Comparison of ENCODE assay signal across 14 cellular contexts in the genomic region with DNA sequence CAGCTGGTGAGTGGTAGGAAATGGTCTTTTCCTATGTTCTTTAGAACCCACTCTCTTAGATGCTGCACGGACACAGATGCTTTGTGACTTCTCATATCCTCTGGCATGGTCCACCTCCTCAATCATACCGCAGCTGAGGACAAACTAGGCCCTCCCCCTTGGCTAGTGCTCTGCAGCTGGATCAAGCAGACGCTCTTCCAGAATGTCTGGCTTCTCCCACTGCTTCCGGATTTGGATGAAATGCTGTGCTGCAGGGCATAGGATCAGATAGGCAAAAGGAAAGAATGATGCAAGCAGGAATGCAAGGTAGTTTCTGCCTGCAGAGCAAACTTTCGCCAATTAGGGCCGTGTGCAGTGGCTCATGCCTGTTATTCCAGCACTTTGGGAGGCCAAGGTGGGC.
DNase-seq lines count a peak whose midpoint lies in the region; TF ChIP-seq lines count a peak whose summit lies in the region.
"Had no signal": no experiment of that assay in that cellular context is flagged by ENCODE, and none has a peak within 500 bp of the region (broad histone marks: within the 10 kb centered on the region; RNA-seq: fewer than 3 reads in every experiment).

No MANE protein-coding gene starts in this region.

- H3K27ac ChIP-seq in fibroblast of lung (ENCODE audit: insufficient read depth, low read length) (no peak overlapping the region), mesendoderm (ENCODE audit: low read depth, low read length) (no peak overlapping the region)
- H3K27ac ChIP-seq: dorsolateral prefrontal cortex, KMS-11 had no signal

- peak; percentile 78 for DNase-seq in AG09309 (ENCODE audit: low read depth)
- peak; percentile 19 for DNase-seq in SK-MEL-5 (ENCODE audit: low read depth, low spot score)
- peak; percentile 71 to 93 for DNase-seq in fibroblast of lung (ENCODE audit: low read depth in 2 of 2)
- peak; percentile 89 for DNase-seq in mesendoderm
- DNase-seq in DMS53 treated with DMSO at 0.1 percent for 48 hours (lab: John Stamatoyannopoulos, UW; ENCODE audit: unreplicated experiment) = no peak
- no peak for DNase-seq in OCI-M1 (lab: John Stamatoyannopoulos, UW)
- no peak for DNase-seq in activated CD4-positive, alpha-beta T cell treated with anti-CD3 and anti-CD28 coated beads, Interleukin-2, amount 50 U/mL, for 1 hour
- DNase-seq in immature natural killer cell = no peak
- DNase-seq: dorsolateral prefrontal cortex, NCI-H446 treated with DMSO at 0.1 percent for 48 hours, small intestine had no signal

- no peak overlapping the region for H3K4me3 Mint-ChIP-seq in immature natural killer cell
- H3K4me3 Mint-ChIP-seq: B cell had no signal

- H2BK5ac ChIP-seq in mesendoderm (ENCODE audit: low read length) = no peak overlapping the region

- H3K23ac ChIP-seq in mesendoderm (ENCODE audit: low read length) = no peak overlapping the region

- no peak overlapping the region for H3K56ac ChIP-seq in mesendoderm (ENCODE audit: low read length)

- H4K8ac ChIP-seq in mesendoderm (ENCODE audit: low read depth, low read length) = no peak overlapping the region

- H3K27ac Mint-ChIP-seq in immature natural killer cell = peak overlapping the region in 1 of 6 donors; percentile 15
- H3K27ac Mint-ChIP-seq: B cell had no signal

- in situ Hi-C loops in SK-MEL-5 (cut with HindIII; ENCODE audit: low pct_unique_long_range_greater_than_20kb, low sequenced_read_pairs) = no loop called here

- H2BK120ac ChIP-seq in mesendoderm (ENCODE audit: low read depth, low read length) = no peak overlapping the region

- no peak overlapping the region for H2BK15ac ChIP-seq in mesendoderm (replicated peaks; ENCODE audit: low read depth)

- no CpG with 5 or more reads among the region's 6 CpGs for WGBS in mesendoderm (ENCODE audit: extremely low coverage, insufficient coverage, low lambda C conversion rate)

- H3K27me3 Mint-ChIP-seq in immature natural killer cell (ENCODE audit: low read depth in 3 of 3) = peaks cover 0 to 3% (median 3%) of the 10 kb centered on the region in 3 donors
- H3K27me3 Mint-ChIP-seq: B cell had no signal

- peak overlapping the region; percentile 73 for H2AFZ ChIP-seq in fibroblast of lung (ENCODE audit: low read length)

- no peak overlapping the region for H3K4me3 ChIP-seq in AG09309 (ENCODE audit: control insufficient read depth, low read depth, low read length)
- no peak overlapping the region for H3K4me3 ChIP-seq in fibroblast of lung (replicated peaks in 1 of 4; ENCODE audit: control extremely low read depth in 1 of 4, insufficient read depth in 1 of 4, low read depth in 3 of 4, low read length in 4 of 4)
- no peak overlapping the region for H3K4me3 ChIP-seq in mesendoderm (ENCODE audit: low read length)
- H3K4me3 ChIP-seq: dorsolateral prefrontal cortex, GM12878 had no signal

- H2AK5ac ChIP-seq in mesendoderm (ENCODE audit: low read length) = no peak overlapping the region

- H3K27me3 ChIP-seq in fibroblast of lung (ENCODE audit: control insufficient read depth, insufficient read depth, low read length) (no peaks in the 10 kb centered on the region), mesendoderm (ENCODE audit: insufficient read depth, low read length, poor library complexity) (no peaks in the 10 kb centered on the region)

- no peaks in the 10 kb centered on the region for H3K4me1 Mint-ChIP-seq in immature natural killer cell
- H3K4me1 Mint-ChIP-seq: B cell had no signal

- peaks cover 0 to 2% (median 0%) of the 10 kb centered on the region in 6 donors for H3K9me3 Mint-ChIP-seq in immature natural killer cell

- H3K4me2 ChIP-seq in fibroblast of lung (ENCODE audit: extremely low read depth, insufficient read depth, low read length) (no peak overlapping the region), mesendoderm (ENCODE audit: low read length) (no peak overlapping the region)
- H3K4me2 ChIP-seq: KMS-11 had no signal

- H3K4me1 ChIP-seq in fibroblast of lung (ENCODE audit: control insufficient read depth, extremely low read depth, insufficient read depth, low read length) (peaks cover 6% of the 10 kb centered on the region), mesendoderm (ENCODE audit: control insufficient read depth, low read depth, low read length) (no peaks in the 10 kb centered on the region)

- H4K5ac ChIP-seq in mesendoderm (ENCODE audit: low read length) = no peak overlapping the region

- no peaks in the 10 kb centered on the region for H3K79me1 ChIP-seq in mesendoderm (ENCODE audit: low read length)

- H4K20me1 ChIP-seq in fibroblast of lung (ENCODE audit: control insufficient read depth, extremely low read depth, insufficient read depth, low read length) = no peaks in the 10 kb centered on the region

- no peaks in the 10 kb centered on the region for H3K9me3 ChIP-seq in fibroblast of lung (ENCODE audit: control insufficient read depth, insufficient read depth, low read depth, low read length)

- H3K4ac ChIP-seq in mesendoderm (ENCODE audit: low read depth, low read length) = no peak overlapping the region

- no peak overlapping the region for H3K9ac ChIP-seq in fibroblast of lung (ENCODE audit: insufficient read depth, low read length)
- H3K9ac ChIP-seq in mesendoderm (ENCODE audit: low read length) = no peak overlapping the region
- H3K9ac ChIP-seq: KMS-11 had no signal

- no peak for TF ChIP-seq CTCF in AG09309 (IDR thresholded peaks at IDR 0.05; ENCODE audit: control insufficient read depth, insufficient read depth, low read depth, low read length, missing control alignments)
- no peak for TF ChIP-seq CTCF in fibroblast of lung (conservative IDR thresholded peaks at IDR 0.05 in 1 of 2, IDR thresholded peaks at IDR 0.05 in 1 of 2; ENCODE audit: low read depth in 1 of 2, low read length in 2 of 2)

- H3K36me3 ChIP-seq in fibroblast of lung (ENCODE audit: control insufficient read depth, insufficient read depth, low read length) = no peaks in the 10 kb centered on the region
- no peaks in the 10 kb centered on the region for H3K36me3 ChIP-seq in mesendoderm (ENCODE audit: control insufficient read depth, insufficient read depth, low read length)

- H3K18ac ChIP-seq in mesendoderm (ENCODE audit: low read length) = no peak overlapping the region

- no peaks in the 10 kb centered on the region for H3K36me3 Mint-ChIP-seq in immature natural killer cell

- H3K79me2 ChIP-seq in fibroblast of lung (ENCODE audit: control insufficient read depth, insufficient read depth, low read length) (no peaks in the 10 kb centered on the region), mesendoderm (ENCODE audit: control insufficient read depth, insufficient read depth, low read length) (no peaks in the 10 kb centered on the region)

Comparison
In these comparisons a context has a peak if more than half of its experiments do, and no peak if none do; other contexts are left out.
1. DNase-seq: peak in AG09309 (single experiment), SK-MEL-5 (single experiment), fibroblast of lung (2 of 2) and mesendoderm (single experiment); none in DMS53 treated with DMSO at 0.1 percent for 48 hours (single experiment), OCI-M1 (single experiment), activated CD4-positive, alpha-beta T cell treated with anti-CD3 and anti-CD28 coated beads, Interleukin-2, amount 50 U/mL, for 1 hour (single experiment) and immature natural killer cell (0 of 3).